Comparison of ENCODE assay signal across 21 cellular contexts in genomic region chrX:42097491-42097890, GRCh38.
"Had no signal": no experiment of that assay in that cellular context is flagged by ENCODE, and none has a peak within 500 bp of the region (broad histone marks: within the 10 kb centered on the region; RNA-seq: fewer than 3 reads in every experiment).

No MANE protein-coding gene starts in this region.

- H3K27ac Mint-ChIP-seq: immature natural killer cell had no signal

- FAIRE-seq: keratinocyte had no signal

- H3K36me3 Mint-ChIP-seq: immature natural killer cell, naive B cell had no signal

- H3K4me1 ChIP-seq: esophagus muscularis mucosa, gastroesophageal sphincter, left ventricle myocardium inferior, lower lobe of right lung, right atrium auricular region, sigmoid colon had no signal

- H3K4me3 Mint-ChIP-seq: immature natural killer cell had no signal

- ATAC-seq: gastroesophageal sphincter, left cardiac atrium, lower lobe of right lung had no signal

- H3K9me3 ChIP-seq: esophagus muscularis mucosa, gastroesophageal sphincter, left ventricle myocardium inferior, lower lobe of right lung, neutrophil, right atrium auricular region, sigmoid colon had no signal

- H3K36me3 ChIP-seq: esophagus muscularis mucosa, gastroesophageal sphincter, left ventricle myocardium inferior, lower lobe of right lung, neutrophil, right atrium auricular region, sigmoid colon had no signal

- H3K4me3 ChIP-seq: dorsolateral prefrontal cortex, esophagus muscularis mucosa, gastroesophageal sphincter, left ventricle myocardium inferior, lower lobe of right lung, right atrium auricular region, sigmoid colon, skin epidermis had no signal

- H3K27ac ChIP-seq: dorsolateral prefrontal cortex, esophagus muscularis mucosa, gastroesophageal sphincter, left ventricle myocardium inferior, neutrophil, right atrium auricular region, sigmoid colon, skin epidermis had no signal

- DNase-seq: cortex of kidney; dorsolateral prefrontal cortex; effector CD8-positive, alpha-beta T cell; glutamatergic neuron; immature natural killer cell; left cardiac atrium; left ventricle myocardium inferior; lower lobe of right lung; mesenchymal stem cell; naive B cell; posterior cingulate gyrus; sigmoid colon; stimulated activated CD4-positive, alpha-beta T cell treated with anti-CD3 and anti-CD28 coated beads, Interleukin-12 subunit alpha, Interleukin-12 subunit beta, amount 100 ng/mL, for 4 hours; stimulated activated naive CD4-positive, alpha-beta T cell; trophoblast cell had no signal

- H3K27me3 ChIP-seq: esophagus muscularis mucosa, gastroesophageal sphincter, neutrophil, right atrium auricular region, sigmoid colon had no signal
